ENCODE assay signal across 2 cellular contexts in the genomic region with DNA sequence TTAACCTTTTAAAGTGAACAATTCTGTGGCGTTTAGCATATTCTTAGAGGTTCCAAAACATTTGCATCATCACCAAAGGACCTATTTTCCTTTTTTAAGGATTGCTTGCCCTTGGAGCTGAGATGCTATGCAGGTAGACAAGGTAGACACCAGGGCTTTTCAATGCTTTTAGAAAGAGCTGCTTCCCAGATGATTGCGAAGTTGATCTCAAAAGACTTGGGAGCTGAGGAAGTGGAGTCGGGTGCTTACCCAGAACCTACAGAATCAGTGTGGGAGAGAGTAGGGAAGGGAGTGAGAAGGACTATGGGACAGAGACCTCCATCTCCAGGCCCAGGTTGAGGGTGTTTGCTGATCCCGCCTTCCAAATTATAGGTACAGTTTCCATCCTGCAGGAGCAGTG.
TF ChIP-seq lines count a peak whose summit lies in the region.

No MANE protein-coding gene starts in this region.

TF ChIP-seq in GM23338, 12 proteins besides CTCF, POLR2A, EP300 and RAD21:
- TF ChIP-seq EZH2 (IDR thresholded peaks at IDR 0.05; ENCODE audit: low read depth, unreplicated experiment), result peak; percentile 72
- TF ChIP-seq POLR2AphosphoS5 (IDR thresholded peaks at IDR 0.05; ENCODE audit: low read depth), result no peak
- no peak for TF ChIP-seq JUNB (IDR thresholded peaks at IDR 0.05; ENCODE audit: unreplicated experiment)
- no peak for TF ChIP-seq ZNF114 (CRISPR knock-in tag; IDR thresholded peaks at IDR 0.05)

TF ChIP-seq in H1, 55 proteins besides CTCF, POLR2A, EP300 and RAD21:
- TF ChIP-seq EZH2 (IDR thresholded peaks at IDR 0.05; ENCODE audit: low read depth, low read length, severe bottlenecking) (peak; percentile 65), SUZ12 (IDR thresholded peaks at IDR 0.05; ENCODE audit: low read length) (peak; percentile 25), SIX5 (IDR thresholded peaks at IDR 0.05; ENCODE audit: low read depth, low read length) (no peak)
TF ChIP-seq in H1: peak in this region for 2.
